ENCODE assay signal across 11 cellular contexts in the genomic region with DNA sequence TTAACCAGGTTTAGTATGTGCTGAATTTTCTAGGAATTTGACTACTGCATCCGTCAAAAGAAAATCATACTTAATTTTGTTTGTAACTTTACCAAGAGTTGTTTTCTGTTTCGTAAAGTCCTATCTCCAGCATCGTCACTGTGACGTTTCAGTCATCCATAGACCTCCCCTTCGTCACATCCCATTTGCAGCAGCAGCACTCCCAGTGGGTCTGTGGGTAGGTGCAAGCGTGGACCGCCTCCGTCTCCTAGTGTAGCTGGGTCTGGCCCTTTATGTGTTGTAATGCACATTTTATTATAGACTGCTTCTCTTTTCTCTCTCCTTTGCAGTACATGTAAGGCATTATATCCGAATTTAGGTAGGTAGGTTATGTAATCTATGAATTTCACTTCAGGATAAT. TPM values are rescaled to one million over a fixed set of nuclear protein-coding genes. Genes with fewer than 3 reads are reported as not detected.
DNase-seq lines count a peak whose midpoint lies in the region; ATAC-seq, FAIRE-seq and TF ChIP-seq lines count a peak whose summit lies in the region.
"Had no signal": no experiment of that assay in that cellular context is flagged by ENCODE, and none has a peak within 500 bp of the region (broad histone marks: within the 10 kb centered on the region; RNA-seq: fewer than 3 reads in every experiment).

No MANE protein-coding gene starts in this region.

- H3K27me3 Mint-ChIP-seq in CD14-positive monocyte (ENCODE audit: low read depth in 3 of 3) (peaks cover 0 to 4% (median 1%) of the 10 kb centered on the region in 3 donors), T-helper 17 cell (no peaks in the 10 kb centered on the region)
- H3K27me3 Mint-ChIP-seq in natural killer cell treated with Interleukin-12 subunit alpha and Interleukin-12 subunit beta and Interleukin-15 and Interleukin-18, amount 100 ng/mL, for 72 hours = no peaks in the 10 kb centered on the region

- ATAC-seq in T-helper 17 cell (peak; percentile 75), HG02840 (IDR thresholded peaks at IDR 0.05; ENCODE audit: low FRiP score, unreplicated experiment) (no peak)
- ATAC-seq in natural killer cell treated with Interleukin-12 subunit alpha and Interleukin-12 subunit beta and Interleukin-15 and Interleukin-18, amount 100 ng/mL, for 72 hours = peak in 1 of 2 donors; percentile 48
- ATAC-seq: HepG2 had no signal

- H3K4me1 Mint-ChIP-seq in CD14-positive monocyte (peaks cover 40% of the 10 kb centered on the region), T-helper 17 cell (peaks cover 67% of the 10 kb centered on the region)
- peaks cover 70 to 71% of the 10 kb centered on the region in 2 donors for H3K4me1 Mint-ChIP-seq in natural killer cell treated with Interleukin-12 subunit alpha and Interleukin-12 subunit beta and Interleukin-15 and Interleukin-18, amount 100 ng/mL, for 72 hours (ENCODE audit: low read depth in 2 of 2)

- H3K4me3 Mint-ChIP-seq in CD14-positive monocyte (peak overlapping the region in 1 of 2 donors; percentile 60), T-helper 17 cell (peak overlapping the region; percentile 73)
- H3K4me3 Mint-ChIP-seq in natural killer cell treated with Interleukin-12 subunit alpha and Interleukin-12 subunit beta and Interleukin-15 and Interleukin-18, amount 100 ng/mL, for 72 hours = peak overlapping the region; percentile 62

- TF ChIP-seq POLR2A in GM12892 (IDR thresholded peaks at IDR 0.05; ENCODE audit: low read depth, low read length) = no peak

- intact Hi-C loops in CD14-positive monocyte (cut with micrococcal nuclease) = loop anchor here (5.0 kb wide), 3 partner anchors 34 to 124 kb away; a partner anchor contains a TSS

- H3K9me3 Mint-ChIP-seq in CD14-positive monocyte = no peaks in the 10 kb centered on the region
- H3K9me3 Mint-ChIP-seq in natural killer cell treated with Interleukin-12 subunit alpha and Interleukin-12 subunit beta and Interleukin-15 and Interleukin-18, amount 100 ng/mL, for 72 hours = no peaks in the 10 kb centered on the region

- H3K27ac Mint-ChIP-seq in CD14-positive monocyte (peak overlapping the region; percentile 86 to 94 (median 91)), T-helper 17 cell (peak overlapping the region; percentile 98)
- peak overlapping the region; percentile 86 to 89 for H3K27ac Mint-ChIP-seq in natural killer cell treated with Interleukin-12 subunit alpha and Interleukin-12 subunit beta and Interleukin-15 and Interleukin-18, amount 100 ng/mL, for 72 hours

- H3K9me3 ChIP-seq in T-helper 17 cell (ENCODE audit: control insufficient read depth, low read length, poor library complexity, severe bottlenecking) = no peaks in the 10 kb centered on the region

- DNase-seq in CD14-positive monocyte (ENCODE audit: low spot score) (peak; percentile 80), T-helper 17 cell (peak in 2 of 3 donors; percentile 39 to 47), cortex of kidney (lab: John Stamatoyannopoulos, UW) (no peak), GM12892 (ENCODE audit: insufficient read length) (no peak), anterior cingulate cortex (lab: John Stamatoyannopoulos, UW) (no peak)
- peak; percentile 60 for DNase-seq in activated naive CD4-positive, alpha-beta T cell treated with Interleukin-2 at 50 U/mL for 16 hours
- no peak for DNase-seq in natural killer cell treated with Interleukin-12 subunit alpha and Interleukin-12 subunit beta and Interleukin-15 and Interleukin-18, amount 100 ng/mL, for 72 hours (ENCODE audit: low spot score)
- DNase-seq: AML-193, SHP77 treated with DMSO at 0.1 percent for 48 hours had no signal

- H3K36me3 Mint-ChIP-seq in CD14-positive monocyte (peaks cover 49% of the 10 kb centered on the region in 2 donors), T-helper 17 cell (ENCODE audit: low read depth) (peaks cover 17% of the 10 kb centered on the region)
- peaks cover 6% of the 10 kb centered on the region for H3K36me3 Mint-ChIP-seq in natural killer cell treated with Interleukin-12 subunit alpha and Interleukin-12 subunit beta and Interleukin-15 and Interleukin-18, amount 100 ng/mL, for 72 hours

- peak; percentile 58 for TF ChIP-seq CTCF in CD14-positive monocyte (IDR thresholded peaks at IDR 0.05)

- no peak for FAIRE-seq in GM12892 (lab: Jason Lieb, UNC)
- FAIRE-seq: HepG2 had no signal

RNA-seq across cellular contexts. Expression of a gene that starts 41.0 kb away (rescaled TPM):
- polyA plus RNA-seq in CD14-positive monocyte = 1 to 10 TPM; 3.2 to 6.7 TPM
- 100 to 1,000 TPM; 793 to 831 TPM for total RNA-seq in T-helper 17 cell
- total RNA-seq in natural killer cell treated with Interleukin-12 subunit alpha and Interleukin-12 subunit beta and Interleukin-15 and Interleukin-18, amount 100 ng/mL, for 72 hours = 100 to 1,000 TPM; 109 to 232 TPM
- 149 TPM for polyA plus RNA-seq in GM12892 (2012; ENCODE audit: missing spikeins)

RNA-seq across cellular contexts. Expression of a gene that starts 53.2 kb away (rescaled TPM):
- polyA plus RNA-seq in CD14-positive monocyte = under 1 TPM in 1 of 2 donors, not detected in 1; 0.36 TPM
- total RNA-seq in T-helper 17 cell = under 1 TPM in 1 of 2 donors, not detected in 1; 0.30 TPM
- under 1 TPM in 1 of 2 donors, not detected in 1; 0.33 TPM for total RNA-seq in natural killer cell treated with Interleukin-12 subunit alpha and Interleukin-12 subunit beta and Interleukin-15 and Interleukin-18, amount 100 ng/mL, for 72 hours
- polyA plus RNA-seq in GM12892 (2012; ENCODE audit: missing spikeins) = 0.17 TPM

Comparison
In these comparisons a context has a peak if more than half of its experiments do, and no peak if none do; other contexts are left out.
1. DNase-seq: peak in CD14-positive monocyte (single experiment), T-helper 17 cell (2 of 3) and activated naive CD4-positive, alpha-beta T cell treated with Interleukin-2 at 50 U/mL for 16 hours (single experiment); none in natural killer cell treated with Interleukin-12 subunit alpha and Interleukin-12 subunit beta and Interleukin-15 and Interleukin-18, amount 100 ng/mL, for 72 hours (single experiment), cortex of kidney (single experiment), GM12892 (single experiment) and anterior cingulate cortex (0 of 58).
2. Peak in every context shown above with its lines, with median percentiles within 50 percentile points of each other: H3K27ac Mint-ChIP-seq.